Comparison of ENCODE assay signal across 33 cellular contexts in genomic region chr1:147377263-147378246, GRCh38.
"Had no signal": no experiment of that assay in that cellular context is flagged by ENCODE, and none has a peak within 500 bp of the region (broad histone marks: within the 10 kb centered on the region; RNA-seq: fewer than 3 reads in every experiment).

No MANE protein-coding gene starts in this region.

- H3K27ac Mint-ChIP-seq: activated CD4-positive, alpha-beta T cell treated with anti-CD3 and anti-CD28 coated beads for 36 hours; activated CD8-positive, alpha-beta memory T cell treated with anti-CD3 and anti-CD28 coated beads, Interleukin-2, amount 10 ng/mL, durations not matched to agents 7 days and 5 days; activated CD8-positive, alpha-beta T cell treated with anti-CD3 and anti-CD28 coated beads, Interleukin-2, amount 10 ng/mL, durations not matched to agents 7 days and 5 days; activated naive CD8-positive, alpha-beta T cell; activated T-cell treated with anti-CD3 and anti-CD28 coated beads, Interleukin-2, amount 50 U/mL, for 72 hours; dendritic cell treated with granulocyte-macrophage colony-stimulating factor and Interleukin-4, amounts not matched to agents 40 ng/mL and 50 ng/mL, for 4 days; endodermal cell; naive thymus-derived CD8-positive, alpha-beta T cell; stimulated activated memory B cell treated with anti-CD40 and anti-IgM and Interleukin-4, amounts not matched to agents 10 μg/mL and 1 μg/mL and 100 μg/mL, for 72 hours; stimulated activated naive CD8-positive, alpha-beta T cell treated with anti-CD3 and anti-CD28 coated beads, Interleukin-15, amount 100 ng/mL, for 72 hours; T-helper 1 cell treated with Interleukin-12 subunit alpha and Interleukin-12 subunit beta and Interleukin-4 antibody, amounts not matched to agents 30 μg/mL and 1 μg/mL, for 36 hours; type B pancreatic cell had no signal

- H3K27ac ChIP-seq: esophagus squamous epithelium, hepatocyte, pancreas, psoas muscle, sigmoid colon, vagina had no signal

- H3K9me3 ChIP-seq: esophagus squamous epithelium, pancreas, psoas muscle, vagina had no signal

- H3K9me3 Mint-ChIP-seq: central memory CD8-positive, alpha-beta T cell; neural crest cell; stimulated activated memory B cell treated with anti-CD40 and anti-IgM and Interleukin-4, amounts not matched to agents 10 μg/mL and 1 μg/mL and 100 μg/mL, for 72 hours; stimulated activated naive CD8-positive, alpha-beta T cell treated with anti-CD3 and anti-CD28 coated beads, Interleukin-15, amount 100 ng/mL, for 72 hours; type B pancreatic cell had no signal

- H3K4me1 ChIP-seq: esophagus squamous epithelium, pancreas, psoas muscle, sigmoid colon, vagina had no signal

- H3K36me3 Mint-ChIP-seq: activated CD8-positive, alpha-beta memory T cell treated with anti-CD3 and anti-CD28 coated beads, Interleukin-2, amount 10 ng/mL, durations not matched to agents 7 days and 5 days; stimulated activated memory B cell treated with anti-CD40 and anti-IgM and Interleukin-4, amounts not matched to agents 10 μg/mL and 1 μg/mL and 100 μg/mL, for 72 hours; type B pancreatic cell had no signal

- H3K4me3 ChIP-seq: esophagus squamous epithelium, hepatocyte, pancreas, psoas muscle, sigmoid colon, smooth muscle cell, vagina had no signal

- DNase-seq: activated CD4-positive, alpha-beta T cell treated with anti-CD3 and anti-CD28 coated beads for 36 hours; activated CD4-positive, CD25-positive, alpha-beta regulatory T cell; activated CD8-positive, alpha-beta memory T cell treated with anti-CD3 and anti-CD28 coated beads, Interleukin-2, amount 10 ng/mL, durations not matched to agents 7 days and 5 days; activated CD8-positive, alpha-beta T cell treated with anti-CD3 and anti-CD28 coated beads, Interleukin-2, amount 10 ng/mL, durations not matched to agents 7 days and 5 days; activated naive CD4-positive, alpha-beta T cell treated with Interleukin-2 at 50 U/mL for 16 hours; activated T-cell treated with anti-CD3 and anti-CD28 coated beads, Interleukin-2, amount 50 U/mL, for 72 hours; anterior cingulate cortex; endodermal cell; esophagus squamous epithelium; foreskin melanocyte; kidney; left colon; mammary epithelial cell; naive thymus-derived CD8-positive, alpha-beta T cell; pancreas; psoas muscle; sigmoid colon; stimulated activated CD4-positive, alpha-beta T cell treated with anti-CD3 and anti-CD28 coated beads, Interleukin-1b, Interleukin-23, amount 100 ng/mL, for 48 hours; stimulated activated CD4-positive, alpha-beta T cell treated with anti-CD3 and anti-CD28 coated beads, Interleukin-4, amount 100 ng/mL, for 4 hours; stimulated activated CD8-positive, alpha-beta memory T cell treated with anti-CD3 and anti-CD28 coated beads, Interleukin-4, amount 100 ng/mL, for 48 hours; stimulated activated naive CD8-positive, alpha-beta T cell treated with anti-CD3 and anti-CD28 coated beads, Interleukin-15, amount 100 ng/mL, for 72 hours; substantia nigra; T1000 had no signal

- H3K27me3 ChIP-seq: esophagus squamous epithelium, hepatocyte, pancreas, sigmoid colon, vagina had no signal

- H2AFZ ChIP-seq: hepatocyte had no signal

- H3K4me3 Mint-ChIP-seq: activated CD4-positive, alpha-beta T cell treated with anti-CD3 and anti-CD28 coated beads for 36 hours; activated CD8-positive, alpha-beta memory T cell treated with anti-CD3 and anti-CD28 coated beads, Interleukin-2, amount 10 ng/mL, durations not matched to agents 7 days and 5 days; activated CD8-positive, alpha-beta T cell treated with anti-CD3 and anti-CD28 coated beads, Interleukin-2, amount 10 ng/mL, durations not matched to agents 7 days and 5 days; activated naive CD8-positive, alpha-beta T cell; activated T-cell treated with anti-CD3 and anti-CD28 coated beads, Interleukin-2, amount 50 U/mL, for 72 hours; central memory CD8-positive, alpha-beta T cell; dendritic cell treated with granulocyte-macrophage colony-stimulating factor and Interleukin-4, amounts not matched to agents 40 ng/mL and 50 ng/mL, for 4 days; endodermal cell; naive thymus-derived CD8-positive, alpha-beta T cell; neural crest cell; stimulated activated memory B cell treated with anti-CD40 and anti-IgM and Interleukin-4, amounts not matched to agents 10 μg/mL and 1 μg/mL and 100 μg/mL, for 72 hours; stimulated activated naive CD8-positive, alpha-beta T cell treated with anti-CD3 and anti-CD28 coated beads, Interleukin-15, amount 100 ng/mL, for 72 hours; T-helper 1 cell treated with Interleukin-12 subunit alpha and Interleukin-12 subunit beta and Interleukin-4 antibody, amounts not matched to agents 30 μg/mL and 1 μg/mL, for 36 hours; type B pancreatic cell had no signal

- H3K4me1 Mint-ChIP-seq: activated CD4-positive, alpha-beta T cell treated with anti-CD3 and anti-CD28 coated beads for 36 hours; activated CD8-positive, alpha-beta memory T cell treated with anti-CD3 and anti-CD28 coated beads, Interleukin-2, amount 10 ng/mL, durations not matched to agents 7 days and 5 days; central memory CD8-positive, alpha-beta T cell; endodermal cell; naive thymus-derived CD8-positive, alpha-beta T cell; neural crest cell; stimulated activated memory B cell treated with anti-CD40 and anti-IgM and Interleukin-4, amounts not matched to agents 10 μg/mL and 1 μg/mL and 100 μg/mL, for 72 hours; stimulated activated naive CD8-positive, alpha-beta T cell treated with anti-CD3 and anti-CD28 coated beads, Interleukin-15, amount 100 ng/mL, for 72 hours had no signal

- H3K4me2 ChIP-seq: hepatocyte, smooth muscle cell had no signal

- H3K27me3 Mint-ChIP-seq: dendritic cell treated with granulocyte-macrophage colony-stimulating factor and Interleukin-4, amounts not matched to agents 40 ng/mL and 50 ng/mL, for 4 days; stimulated activated memory B cell treated with anti-CD40 and anti-IgM and Interleukin-4, amounts not matched to agents 10 μg/mL and 1 μg/mL and 100 μg/mL, for 72 hours; type B pancreatic cell had no signal

- H3K79me2 ChIP-seq: hepatocyte had no signal

- ATAC-seq: activated CD4-positive, alpha-beta T cell treated with anti-CD3 and anti-CD28 coated beads for 36 hours; activated CD8-positive, alpha-beta memory T cell treated with anti-CD3 and anti-CD28 coated beads, Interleukin-2, amount 10 ng/mL, durations not matched to agents 7 days and 5 days; activated CD8-positive, alpha-beta T cell treated with anti-CD3 and anti-CD28 coated beads, Interleukin-2, amount 10 ng/mL, durations not matched to agents 7 days and 5 days; activated T-cell treated with anti-CD3 and anti-CD28 coated beads, Interleukin-2, amount 50 U/mL, for 72 hours; left colon; naive thymus-derived CD8-positive, alpha-beta T cell; pancreas; psoas muscle; stimulated activated memory B cell treated with anti-CD40 and anti-IgM and Interleukin-4, amounts not matched to agents 10 μg/mL and 1 μg/mL and 100 μg/mL, for 72 hours; stimulated activated naive CD8-positive, alpha-beta T cell treated with anti-CD3 and anti-CD28 coated beads, Interleukin-15, amount 100 ng/mL, for 72 hours had no signal

- H3K36me3 ChIP-seq: esophagus squamous epithelium, pancreas, sigmoid colon, vagina had no signal
